11 cellular contexts compared by ENCODE assay signal in the genomic region with DNA sequence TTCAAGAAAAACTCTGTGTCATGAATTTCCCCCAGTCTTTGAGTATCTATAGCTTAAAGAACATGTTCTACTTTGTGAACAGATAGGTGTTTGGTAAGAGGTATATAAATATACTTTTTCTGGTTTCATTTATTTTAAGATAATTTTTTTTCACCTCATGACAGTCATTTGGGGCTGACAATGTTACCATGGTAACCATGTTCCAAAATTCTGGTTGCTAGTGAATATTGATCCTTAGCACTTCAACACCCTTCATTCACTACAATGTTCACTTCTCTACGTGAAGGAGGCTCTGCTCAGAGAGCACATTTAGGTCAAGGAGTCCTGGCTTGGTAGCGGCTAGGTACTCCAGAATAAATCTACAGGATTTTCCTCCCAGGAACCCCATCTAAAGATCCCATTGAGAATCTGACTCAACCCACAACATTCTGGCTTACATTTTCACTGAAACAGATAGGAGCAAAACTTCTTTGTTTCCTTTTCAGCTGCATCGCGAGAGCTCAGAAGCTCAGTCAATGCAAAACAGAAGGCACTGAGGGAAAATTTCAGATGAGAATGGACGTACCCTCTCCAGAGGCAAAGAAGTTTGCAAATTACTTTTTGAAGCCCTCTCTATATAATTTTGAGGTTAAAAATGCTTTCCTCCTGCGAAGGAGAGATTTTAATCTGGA.
DNase-seq lines count a peak whose midpoint lies in the region; ATAC-seq lines count a peak whose summit lies in the region.
"Had no signal": no experiment of that assay in that cellular context is flagged by ENCODE, and none has a peak within 500 bp of the region (broad histone marks: within the 10 kb centered on the region; RNA-seq: fewer than 3 reads in every experiment).

No MANE protein-coding gene starts in this region.

- H3K79me2 ChIP-seq in GM23248 (ENCODE audit: insufficient read depth) = no peaks in the 10 kb centered on the region

- no peak overlapping the region for H3K4me3 Mint-ChIP-seq in T-helper 1 cell treated with Interleukin-12 subunit alpha and Interleukin-12 subunit beta and Interleukin-4 antibody, amounts not matched to agents 30 μg/mL and 1 μg/mL, for 36 hours
- H3K4me3 Mint-ChIP-seq in stimulated activated effector memory CD8-positive, alpha-beta T cell treated with anti-CD3 and anti-CD28 coated beads, Interleukin-12 subunit alpha, Interleukin-12 subunit beta, amount 100 ng/mL, for 72 hours = no peak overlapping the region
- H3K4me3 Mint-ChIP-seq: natural killer cell had no signal

- WGBS in GM23248 (ENCODE audit: low coverage in 1 of 2, low lambda C conversion rate in 2 of 2, missing lambda C conversion rate in 2 of 2), 2 experiments = 54 to 56% methylated on average over 6 of the region's 6 CpGs

- H3K27me3 ChIP-seq in GM23248 (replicated peaks; ENCODE audit: insufficient read depth) = no peaks in the 10 kb centered on the region
- H3K27me3 ChIP-seq: cardiac muscle cell had no signal

- no peaks in the 10 kb centered on the region for H3K36me3 ChIP-seq in GM23248 (ENCODE audit: low read depth)
- H3K36me3 ChIP-seq: cardiac muscle cell had no signal

- H3K27ac ChIP-seq in GM23248 = peak overlapping the region; percentile 70
- no peak overlapping the region for H3K27ac ChIP-seq in substantia nigra (ENCODE audit: low read depth, low read length, poor library complexity, severe bottlenecking)
- H3K27ac ChIP-seq: cardiac muscle cell had no signal

- H3K9ac ChIP-seq in GM23248 = peak overlapping the region; percentile 38

- H3K36me3 Mint-ChIP-seq in T-helper 1 cell treated with Interleukin-12 subunit alpha and Interleukin-12 subunit beta and Interleukin-4 antibody, amounts not matched to agents 30 μg/mL and 1 μg/mL, for 36 hours (ENCODE audit: low read depth) = peaks cover 21% of the 10 kb centered on the region
- H3K36me3 Mint-ChIP-seq in stimulated activated effector memory CD8-positive, alpha-beta T cell treated with anti-CD3 and anti-CD28 coated beads, Interleukin-12 subunit alpha, Interleukin-12 subunit beta, amount 100 ng/mL, for 72 hours = peaks cover 35% of the 10 kb centered on the region
- H3K36me3 Mint-ChIP-seq: natural killer cell had no signal

- no peaks in the 10 kb centered on the region for H4K20me1 ChIP-seq in GM23248 (ENCODE audit: insufficient read depth)

- DNase-seq in GM23248 = peak; percentile 60
- DNase-seq in glomerular visceral epithelial cell (ENCODE audit: extremely low spot score) = peak; percentile 43
- DNase-seq in stimulated activated effector memory CD8-positive, alpha-beta T cell treated with anti-CD3 and anti-CD28 coated beads, Interleukin-12 subunit alpha, Interleukin-12 subunit beta, amount 100 ng/mL, for 72 hours (ENCODE audit: low spot score in 2 of 2) = no peak
- no peak for DNase-seq in substantia nigra (lab: John Stamatoyannopoulos, UW)
- no peak for DNase-seq in RKO (ENCODE audit: low spot score)
- DNase-seq: natural killer cell, NCI-H187 treated with DMSO at 0.1 percent for 48 hours, RPMI8226 had no signal

- peaks cover 42% of the 10 kb centered on the region for H3K4me1 ChIP-seq in GM23248 (ENCODE audit: insufficient read depth)

- peaks cover 39% of the 10 kb centered on the region for H3F3A ChIP-seq in GM23248 (ENCODE audit: insufficient read depth)

- H3K9me2 ChIP-seq in GM23248 (ENCODE audit: insufficient read depth) = no peaks in the 10 kb centered on the region

- H3K4me3 ChIP-seq in GM23248 = no peak overlapping the region
- H3K4me3 ChIP-seq: cardiac muscle cell had no signal

- peak overlapping the region; percentile 53 for H3K4me2 ChIP-seq in GM23248 (ENCODE audit: unreplicated experiment)

- no peaks in the 10 kb centered on the region for H3K9me3 ChIP-seq in GM23248 (ENCODE audit: low read depth)

- ATAC-seq in stimulated activated effector memory CD8-positive, alpha-beta T cell treated with anti-CD3 and anti-CD28 coated beads, Interleukin-12 subunit alpha, Interleukin-12 subunit beta, amount 100 ng/mL, for 72 hours = no peak
- no peak for ATAC-seq in HG03457 (IDR thresholded peaks at IDR 0.05; ENCODE audit: unreplicated experiment)
- ATAC-seq: natural killer cell had no signal

- H3K27me3 Mint-ChIP-seq in T-helper 1 cell treated with Interleukin-12 subunit alpha and Interleukin-12 subunit beta and Interleukin-4 antibody, amounts not matched to agents 30 μg/mL and 1 μg/mL, for 36 hours (ENCODE audit: low read depth) = no peaks in the 10 kb centered on the region

- in situ Hi-C loops in GM23248 (cut with MboI) = no loop called here

- H3K9me3 Mint-ChIP-seq in T-helper 1 cell treated with Interleukin-12 subunit alpha and Interleukin-12 subunit beta and Interleukin-4 antibody, amounts not matched to agents 30 μg/mL and 1 μg/mL, for 36 hours = no peaks in the 10 kb centered on the region
- no peaks in the 10 kb centered on the region for H3K9me3 Mint-ChIP-seq in stimulated activated effector memory CD8-positive, alpha-beta T cell treated with anti-CD3 and anti-CD28 coated beads, Interleukin-12 subunit alpha, Interleukin-12 subunit beta, amount 100 ng/mL, for 72 hours
- H3K9me3 Mint-ChIP-seq: natural killer cell had no signal

- peak overlapping the region; percentile 50 for H2AFZ ChIP-seq in GM23248

- H3K27ac Mint-ChIP-seq in T-helper 1 cell treated with Interleukin-12 subunit alpha and Interleukin-12 subunit beta and Interleukin-4 antibody, amounts not matched to agents 30 μg/mL and 1 μg/mL, for 36 hours = peak overlapping the region; percentile 77
- H3K27ac Mint-ChIP-seq in stimulated activated effector memory CD8-positive, alpha-beta T cell treated with anti-CD3 and anti-CD28 coated beads, Interleukin-12 subunit alpha, Interleukin-12 subunit beta, amount 100 ng/mL, for 72 hours = peak overlapping the region; percentile 77
- H3K27ac Mint-ChIP-seq: natural killer cell had no signal

- peaks cover 31% of the 10 kb centered on the region for H3K4me1 Mint-ChIP-seq in T-helper 1 cell treated with Interleukin-12 subunit alpha and Interleukin-12 subunit beta and Interleukin-4 antibody, amounts not matched to agents 30 μg/mL and 1 μg/mL, for 36 hours (ENCODE audit: low read depth)
- peaks cover 79% of the 10 kb centered on the region for H3K4me1 Mint-ChIP-seq in stimulated activated effector memory CD8-positive, alpha-beta T cell treated with anti-CD3 and anti-CD28 coated beads, Interleukin-12 subunit alpha, Interleukin-12 subunit beta, amount 100 ng/mL, for 72 hours

Comparison
In these comparisons a context has a peak if more than half of its experiments do, and no peak if none do; other contexts are left out.
1. DNase-seq: peak in GM23248 (single experiment) and glomerular visceral epithelial cell (single experiment); none in stimulated activated effector memory CD8-positive, alpha-beta T cell treated with anti-CD3 and anti-CD28 coated beads, Interleukin-12 subunit alpha, Interleukin-12 subunit beta, amount 100 ng/mL, for 72 hours (0 of 2), substantia nigra (0 of 49) and RKO (single experiment).